ENCODE assay signal across 13 cellular contexts in the genomic region with DNA sequence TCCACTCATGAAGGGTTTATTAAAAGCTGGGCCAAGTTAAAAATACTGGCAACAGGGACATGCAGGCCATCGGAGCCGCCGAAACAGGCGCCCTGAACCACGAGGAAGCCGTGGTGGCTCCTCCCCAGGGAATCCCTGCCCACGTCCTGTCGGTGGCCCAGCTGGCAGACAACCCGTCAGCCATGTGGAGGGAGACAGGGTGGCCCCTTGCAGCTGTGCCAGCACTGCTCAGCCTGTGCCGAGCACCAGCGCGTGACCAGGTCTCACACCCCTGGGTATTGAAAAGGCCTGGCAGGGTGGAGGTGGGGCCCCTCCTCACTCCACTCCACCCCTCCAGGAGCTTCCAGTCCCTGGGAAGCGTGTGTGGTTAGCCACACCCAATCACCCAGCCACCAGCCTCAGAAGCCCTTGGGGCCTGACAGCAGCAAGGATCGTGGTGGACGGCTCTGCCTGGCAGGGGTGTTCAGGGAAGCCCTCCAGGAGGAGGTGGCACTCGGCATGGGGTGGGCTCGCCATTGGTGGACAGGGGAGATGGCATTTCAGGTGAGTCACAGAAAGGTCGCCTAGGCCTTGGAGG. TPM values are rescaled to one million over a fixed set of nuclear protein-coding genes. Genes with fewer than 3 reads are reported as not detected.
DNase-seq lines count a peak whose midpoint lies in the region; ATAC-seq and TF ChIP-seq lines count a peak whose summit lies in the region.
"Had no signal": no experiment of that assay in that cellular context is flagged by ENCODE, and none has a peak within 500 bp of the region (broad histone marks: within the 10 kb centered on the region; RNA-seq: fewer than 3 reads in every experiment).

No MANE protein-coding gene starts in this region.

- TF ChIP-seq POLR2A in esophagus muscularis mucosa (IDR thresholded peaks at IDR 0.05; ENCODE audit: low read depth) = no peak

- intact Hi-C loops in Panc1 (cut with micrococcal nuclease; ENCODE audit: unreplicated experiment) = no loop called here
- intact Hi-C loops in esophagus muscularis mucosa (cut with DNase I) = no loop called here

- peaks cover 31% of the 10 kb centered on the region for H3K27me3 Mint-ChIP-seq in memory B cell
- H3K27me3 Mint-ChIP-seq in activated T-cell treated with anti-CD3 and anti-CD28 coated beads, Interleukin-2, amount 50 U/mL, for 4 hours (ENCODE audit: low read depth) = peaks cover 48% of the 10 kb centered on the region

- no peak for TF ChIP-seq EP300 in esophagus muscularis mucosa (IDR thresholded peaks at IDR 0.05)

- CTCF ChIA-PET in Panc1 (lab: Charles Lee) = no interaction called here

- WGBS in esophagus muscularis mucosa = 74% methylated on average over 18 of the region's 18 CpGs

- no peak for TF ChIP-seq CTCF in Panc1 (IDR thresholded peaks at IDR 0.05)
- TF ChIP-seq CTCF in esophagus muscularis mucosa (IDR thresholded peaks at IDR 0.05) = no peak

- no peak overlapping the region for H3K27ac ChIP-seq in Panc1 (ENCODE audit: low read length)
- H3K27ac ChIP-seq in esophagus muscularis mucosa (replicated peaks in 1 of 4) = no peak overlapping the region
- H3K27ac ChIP-seq: heart right ventricle, left lung, neutrophil had no signal

- H3K4me1 ChIP-seq in Panc1 (ENCODE audit: control insufficient read depth, insufficient read depth, low read length) (peaks cover 8% of the 10 kb centered on the region), esophagus muscularis mucosa (peaks cover 6 to 10% (median 8%) of the 10 kb centered on the region in 4 donors)

- no peak overlapping the region for H3K4me3 Mint-ChIP-seq in memory B cell
- no peak overlapping the region for H3K4me3 Mint-ChIP-seq in activated T-cell treated with anti-CD3 and anti-CD28 coated beads, Interleukin-2, amount 50 U/mL, for 4 hours
- H3K4me3 Mint-ChIP-seq: activated CD4-positive, alpha-beta memory T cell treated with anti-CD3 and anti-CD28 coated beads for 36 hours; T-helper 17 cell had no signal

- POLR2A ChIA-PET in Panc1 (lab: Charles Lee) = no interaction called here

- H3K36me3 Mint-ChIP-seq in memory B cell = peaks cover 7% of the 10 kb centered on the region
- no peaks in the 10 kb centered on the region for H3K36me3 Mint-ChIP-seq in activated T-cell treated with anti-CD3 and anti-CD28 coated beads, Interleukin-2, amount 50 U/mL, for 4 hours (ENCODE audit: insufficient read depth)
- H3K36me3 Mint-ChIP-seq: activated CD4-positive, alpha-beta memory T cell treated with anti-CD3 and anti-CD28 coated beads for 36 hours had no signal

- H3K4me3 ChIP-seq in Panc1 (ENCODE audit: low read depth in 2 of 2, low read length in 2 of 2) (no peak overlapping the region), esophagus muscularis mucosa (no peak overlapping the region)
- H3K4me3 ChIP-seq: heart right ventricle, left lung had no signal

- peaks cover 7% of the 10 kb centered on the region for H3K9me3 Mint-ChIP-seq in memory B cell
- no peaks in the 10 kb centered on the region for H3K9me3 Mint-ChIP-seq in activated T-cell treated with anti-CD3 and anti-CD28 coated beads, Interleukin-2, amount 50 U/mL, for 4 hours

- no peaks in the 10 kb centered on the region for H3K27me3 ChIP-seq in Panc1 (ENCODE audit: control insufficient read depth, insufficient read depth, low read length)
- H3K27me3 ChIP-seq in esophagus muscularis mucosa = peaks cover 0 to 51% (median under 1%) of the 10 kb centered on the region in 4 donors
- H3K27me3 ChIP-seq: neutrophil had no signal

- in situ Hi-C loops in KBM-7 (cut with MboI; ENCODE audit: low pct_unique_long_range_greater_than_20kb, low sequenced_read_pairs) = no loop called here
- in situ Hi-C loops in Panc1 (cut with HindIII; ENCODE audit: low pct_unique_long_range_greater_than_20kb, low sequenced_read_pairs) = no loop called here

- no peak overlapping the region for H3K27ac Mint-ChIP-seq in memory B cell
- H3K27ac Mint-ChIP-seq: activated CD4-positive, alpha-beta memory T cell treated with anti-CD3 and anti-CD28 coated beads for 36 hours; T-helper 17 cell had no signal

- DNase-seq in EH (ENCODE audit: low read depth) (peak; percentile 11), KBM-7 (peak; percentile 64), Panc1 (ENCODE audit: low read depth, low spot score) (no peak), memory B cell (ENCODE audit: low spot score in 2 of 2) (no peak), esophagus muscularis mucosa (ENCODE audit: extremely low spot score) (no peak)
- no peak for DNase-seq in activated T-cell treated with anti-CD3 and anti-CD28 coated beads, Interleukin-2, amount 50 U/mL, for 4 hours
- DNase-seq: activated CD4-positive, alpha-beta memory T cell treated with anti-CD3 and anti-CD28 coated beads for 36 hours; heart right ventricle; left lung; NCI-H1048; T-helper 17 cell had no signal

- H3K9me3 ChIP-seq in Panc1 (ENCODE audit: control insufficient read depth, insufficient read depth, low read depth, low read length) = no peaks in the 10 kb centered on the region
- peaks cover 0 to 7% (median 0%) of the 10 kb centered on the region in 4 donors for H3K9me3 ChIP-seq in esophagus muscularis mucosa
- H3K9me3 ChIP-seq: left lung, neutrophil had no signal

- ATAC-seq in Panc1 = peak; percentile 52
- peak; percentile 44 for ATAC-seq in memory B cell (ENCODE audit: low read depth)
- no peak for ATAC-seq in GM18517 (IDR thresholded peaks at IDR 0.05; ENCODE audit: unreplicated experiment)
- no peak for ATAC-seq in activated T-cell treated with anti-CD3 and anti-CD28 coated beads, Interleukin-2, amount 50 U/mL, for 4 hours
- ATAC-seq: left lung, T-helper 17 cell had no signal

- peaks cover 12% of the 10 kb centered on the region for H3K4me1 Mint-ChIP-seq in memory B cell
- H3K4me1 Mint-ChIP-seq in activated T-cell treated with anti-CD3 and anti-CD28 coated beads, Interleukin-2, amount 50 U/mL, for 4 hours (ENCODE audit: low read depth) = no peaks in the 10 kb centered on the region

- no peaks in the 10 kb centered on the region for H3K36me3 ChIP-seq in Panc1 (ENCODE audit: control insufficient read depth, insufficient read depth, low read length)
- no peaks in the 10 kb centered on the region for H3K36me3 ChIP-seq in esophagus muscularis mucosa
- H3K36me3 ChIP-seq: heart right ventricle, left lung, neutrophil had no signal

- no TSS peak for BruUV-seq in Panc1 (replicated peaks; lab: Mats Ljungman, UMichigan)

RNA-seq across cellular contexts. Expression of a gene that starts 12.4 kb away (rescaled TPM):
- 0.69 TPM for total RNA-seq in Panc1 (2021; ENCODE audit: unreplicated experiment)
- not detected for polyA plus RNA-seq in Panc1 (2012; ENCODE audit: insufficient read length)
- total RNA-seq in esophagus muscularis mucosa = under 1 TPM in 1 of 4 donors, not detected in 3; 0.33 TPM
- under 1 TPM; 0.63 to 0.68 (median 0.63) TPM for total RNA-seq in activated T-cell treated with anti-CD3 and anti-CD28 coated beads, Interleukin-2, amount 50 U/mL, for 4 hours
- total RNA-seq: activated CD4-positive, alpha-beta memory T cell treated with anti-CD3 and anti-CD28 coated beads for 36 hours had no signal

Comparison
In these comparisons a context has a peak if more than half of its experiments do, and no peak if none do; other contexts are left out.
1. DNase-seq: peak in EH (single experiment) and KBM-7 (single experiment); none in Panc1 (single experiment), memory B cell (0 of 2), esophagus muscularis mucosa (single experiment) and activated T-cell treated with anti-CD3 and anti-CD28 coated beads, Interleukin-2, amount 50 U/mL, for 4 hours (single experiment).
2. ATAC-seq: peak in Panc1 (single experiment) and memory B cell (single experiment); none in GM18517 (single experiment) and activated T-cell treated with anti-CD3 and anti-CD28 coated beads, Interleukin-2, amount 50 U/mL, for 4 hours (0 of 2).